ENCODE assay signal across 17 cellular contexts in genomic region chr11:12090761-12091261, GRCh38. TPM values are rescaled to one million over a fixed set of nuclear protein-coding genes. Genes with fewer than 3 reads are reported as not detected.
A peak's percentile ranks its signal among the peaks of the same experiment; 100 is the strongest.
DNase-seq lines count a peak whose midpoint lies in the region; ATAC-seq, FAIRE-seq and TF ChIP-seq lines count a peak whose summit lies in the region.
"Had no signal": no experiment of that assay in that cellular context is flagged by ENCODE, and none has a peak within 500 bp of the region (broad histone marks: within the 10 kb centered on the region; RNA-seq: fewer than 3 reads in every experiment).

No MANE protein-coding gene starts in this region.

- H4K20me1 ChIP-seq in HCT116 (ENCODE audit: insufficient read depth), result no peaks in the 10 kb centered on the region

- BruUV-seq in HCT116 (replicated peaks; lab: Mats Ljungman, UMichigan), result no TSS peak

- DNase-seq in HCT116 (ENCODE audit: low read depth, low spot score), result peak; percentile 73
- DNase-seq in activated T-helper 1 cell treated with anti-CD3 and anti-CD28 coated beads, Interleukin-12 subunit alpha, Interleukin-12 subunit beta, Interleukin-2, Interleukin-4 antibody, amounts not matched to agents 30 ng/mL and 10 ng/mL and 1 ng/mL, durations not matched to agents 14 hours and 24 hours and 36 hours (ENCODE audit: low spot score), result no peak
- no peak for DNase-seq in right lobe of liver
- no peak for DNase-seq in foreskin melanocyte
- DNase-seq in GM12891 (ENCODE audit: insufficient read length, low spot score), result no peak
- no peak for DNase-seq in progenitor cell of endocrine pancreas (ENCODE audit: low spot score, unreplicated experiment)
- DNase-seq: activated T-cell treated with anti-CD3 and anti-CD28 coated beads, Interleukin-2, amount 50 U/mL, for 4 hours; glutamatergic neuron; NCI-H82; nephron progenitor cell had no signal

- POLR2A ChIA-PET in HCT116 (lab: Charles Lee), result interaction anchor here (0.8 to 1.9 kb wide), 8 partner anchors 9 to 90 kb away, joined by 3 to 9 read pairs (median 4); no protein-coding TSS in a partner anchor

- H3K9me3 Mint-ChIP-seq in activated T-helper 1 cell treated with anti-CD3 and anti-CD28 coated beads, Interleukin-12 subunit alpha, Interleukin-12 subunit beta, Interleukin-2, Interleukin-4 antibody, amounts not matched to agents 30 ng/mL and 10 ng/mL and 1 ng/mL, durations not matched to agents 14 hours and 24 hours and 36 hours, result no peaks in the 10 kb centered on the region
- H3K9me3 Mint-ChIP-seq in progenitor cell of endocrine pancreas (ENCODE audit: low read depth), result peaks cover 3% of the 10 kb centered on the region
- H3K9me3 Mint-ChIP-seq: activated T-cell treated with anti-CD3 and anti-CD28 coated beads, Interleukin-2, amount 50 U/mL, for 4 hours; nephron progenitor cell; T-helper 1 cell treated with Interleukin-12 subunit alpha and Interleukin-12 subunit beta and Interleukin-4 antibody, amounts not matched to agents 30 μg/mL and 1 μg/mL, for 36 hours had no signal

- CTCF ChIA-PET in HCT116 (lab: Charles Lee), result interaction anchor here (1.0 kb wide), 1 partner anchor 13 kb away, joined by 3 read pairs; no protein-coding TSS in a partner anchor

- H3K36me3 ChIP-seq in ACC112 (ENCODE audit: insufficient read depth, low read length) (no peaks in the 10 kb centered on the region), HCT116 (ENCODE audit: control insufficient read depth in 1 of 2, insufficient read depth in 2 of 2, low read length in 2 of 2) (no peaks in the 10 kb centered on the region), right lobe of liver (no peaks in the 10 kb centered on the region)
- H3K36me3 ChIP-seq: suprapubic skin had no signal

- H3K27ac ChIP-seq in ACC112 (ENCODE audit: low read depth, low read length) (peak overlapping the region; percentile 99), HCT116 (ENCODE audit: low read depth, low read length) (peak overlapping the region; percentile 86), right lobe of liver (no peak overlapping the region)

- peak overlapping the region; percentile 30 for H3K27ac Mint-ChIP-seq in activated T-helper 1 cell treated with anti-CD3 and anti-CD28 coated beads, Interleukin-12 subunit alpha, Interleukin-12 subunit beta, Interleukin-2, Interleukin-4 antibody, amounts not matched to agents 30 ng/mL and 10 ng/mL and 1 ng/mL, durations not matched to agents 14 hours and 24 hours and 36 hours
- H3K27ac Mint-ChIP-seq in progenitor cell of endocrine pancreas, result no peak overlapping the region
- H3K27ac Mint-ChIP-seq: nephron progenitor cell had no signal

- no peaks in the 10 kb centered on the region for H3K9me2 ChIP-seq in HCT116 (ENCODE audit: insufficient read depth)

- H2AFZ ChIP-seq in ACC112 (ENCODE audit: low read length, unreplicated experiment) (no peak overlapping the region), HCT116 (ENCODE audit: low read depth, low read length, poor library complexity, severe bottlenecking) (no peak overlapping the region)

- TF ChIP-seq CTCF in HCT116 (IDR thresholded peaks at IDR 0.05 in 2 of 3, conservative IDR thresholded peaks at IDR 0.05 in 1 of 3; ENCODE audit: borderline replicate concordance in 1 of 3, insufficient read depth in 1 of 3, low read depth in 2 of 3, low read length in 2 of 3) (no peak), right lobe of liver (IDR thresholded peaks at IDR 0.05) (no peak), progenitor cell of endocrine pancreas (IDR thresholded peaks at IDR 0.05; ENCODE audit: unreplicated experiment) (no peak)

- H3K4me1 Mint-ChIP-seq in activated T-helper 1 cell treated with anti-CD3 and anti-CD28 coated beads, Interleukin-12 subunit alpha, Interleukin-12 subunit beta, Interleukin-2, Interleukin-4 antibody, amounts not matched to agents 30 ng/mL and 10 ng/mL and 1 ng/mL, durations not matched to agents 14 hours and 24 hours and 36 hours (ENCODE audit: low read depth), result peaks cover 77% of the 10 kb centered on the region
- peaks cover 29% of the 10 kb centered on the region for H3K4me1 Mint-ChIP-seq in progenitor cell of endocrine pancreas (ENCODE audit: low read depth)

- no peak for TF ChIP-seq RAD21 in HCT116 (IDR thresholded peaks at IDR 0.05; ENCODE audit: low read depth)

- H3K4me1 ChIP-seq in ACC112 (ENCODE audit: control insufficient read depth, insufficient read depth, low read length, unreplicated experiment) (peaks cover 51% of the 10 kb centered on the region), HCT116 (ENCODE audit: control insufficient read depth in 1 of 2, insufficient read depth in 2 of 2, low read length in 2 of 2) (peaks cover 42 to 63% of the 10 kb centered on the region in 2 experiments), right lobe of liver (peaks cover 0 to 23% (median 5%) of the 10 kb centered on the region in 4 donors)

- H3K27me3 ChIP-seq in ACC112 (ENCODE audit: insufficient read depth, low read length), result no peaks in the 10 kb centered on the region
- no peaks in the 10 kb centered on the region for H3K27me3 ChIP-seq in HCT116 (ENCODE audit: insufficient read depth, low read length)
- no peaks in the 10 kb centered on the region for H3K27me3 ChIP-seq in right lobe of liver
- H3K27me3 ChIP-seq: suprapubic skin had no signal

- no peak overlapping the region for H3K4me3 ChIP-seq in ACC112 (ENCODE audit: low read depth, low read length)
- peak overlapping the region; percentile 46 to 58 for H3K4me3 ChIP-seq in HCT116 (replicated peaks in 1 of 2; ENCODE audit: low read depth in 1 of 2, low read length in 2 of 2)
- no peak overlapping the region for H3K4me3 ChIP-seq in right lobe of liver
- H3K4me3 ChIP-seq: suprapubic skin had no signal

- H3K4me2 ChIP-seq in HCT116 (ENCODE audit: low read length), result peak overlapping the region; percentile 78

- peak overlapping the region; percentile 56 for H3K9ac ChIP-seq in HCT116 (ENCODE audit: low read length)

- no peak overlapping the region for H3K4me3 Mint-ChIP-seq in activated T-helper 1 cell treated with anti-CD3 and anti-CD28 coated beads, Interleukin-12 subunit alpha, Interleukin-12 subunit beta, Interleukin-2, Interleukin-4 antibody, amounts not matched to agents 30 ng/mL and 10 ng/mL and 1 ng/mL, durations not matched to agents 14 hours and 24 hours and 36 hours
- H3K4me3 Mint-ChIP-seq in progenitor cell of endocrine pancreas (ENCODE audit: low read depth), result no peak overlapping the region
- H3K4me3 Mint-ChIP-seq: activated T-cell treated with anti-CD3 and anti-CD28 coated beads, Interleukin-2, amount 50 U/mL, for 4 hours; nephron progenitor cell had no signal

- no peak for FAIRE-seq in GM12891 (lab: Jason Lieb, UNC)
- FAIRE-seq: colon, GM12892 had no signal

- intact Hi-C loops in HCT116 (cut with micrococcal nuclease) (loop anchor here (1.0 kb wide), 1 partner anchor 25 kb away; no protein-coding TSS in a partner anchor), right lobe of liver (cut with DNase I) (no loop called here)
- intact Hi-C loops in activated T-helper 1 cell treated with anti-CD3 and anti-CD28 coated beads, Interleukin-12 subunit alpha, Interleukin-12 subunit beta, Interleukin-2, Interleukin-4 antibody, amounts not matched to agents 30 ng/mL and 10 ng/mL and 1 ng/mL, durations not matched to agents 14 hours and 24 hours and 36 hours (cut with micrococcal nuclease), result no loop called here

- TF ChIP-seq POLR2A in HCT116 (IDR thresholded peaks at IDR 0.05; ENCODE audit: borderline replicate concordance, extremely low read depth, insufficient read depth, insufficient read length) (no peak), right lobe of liver (IDR thresholded peaks at IDR 0.05) (no peak), GM12891 (IDR thresholded peaks at IDR 0.05; ENCODE audit: low read depth, low read length) (no peak)

- RAD21 ChIA-PET in HCT116 (lab: Charles Lee; ENCODE audit: low non-redundant PET in 1 of 2, low total read pairs in 2 of 2, uncharacterized antibody in 2 of 2, unreplicated experiment in 2 of 2), result interaction anchor here in 1 of 2 experiments (0.6 kb wide), 1 partner anchor 145 kb away, joined by 3 read pairs; no protein-coding TSS in a partner anchor

- WGBS in right lobe of liver (ENCODE audit: insufficient coverage, low coverage, low lambda C conversion rate, missing lambda C conversion rate), result 50% methylated on average over 3 of the region's 4 CpGs

- peaks cover 1% of the 10 kb centered on the region for H3K27me3 Mint-ChIP-seq in activated T-helper 1 cell treated with anti-CD3 and anti-CD28 coated beads, Interleukin-12 subunit alpha, Interleukin-12 subunit beta, Interleukin-2, Interleukin-4 antibody, amounts not matched to agents 30 ng/mL and 10 ng/mL and 1 ng/mL, durations not matched to agents 14 hours and 24 hours and 36 hours (ENCODE audit: insufficient read depth)
- H3K27me3 Mint-ChIP-seq in progenitor cell of endocrine pancreas, result peaks cover 2% of the 10 kb centered on the region
- H3K27me3 Mint-ChIP-seq: CD4-positive, CD25-positive, alpha-beta regulatory T cell had no signal

- H3K9me3 ChIP-seq in HCT116 (ENCODE audit: control insufficient read depth in 1 of 2, insufficient read depth in 1 of 2, low read depth in 1 of 2, low read length in 2 of 2), result no peaks in the 10 kb centered on the region
- H3K9me3 ChIP-seq in right lobe of liver, result no peaks in the 10 kb centered on the region
- H3K9me3 ChIP-seq: suprapubic skin had no signal

- ATAC-seq in HCT116 (peak; percentile 46), right lobe of liver (peak; percentile 40 to 55 (median 50)), HG02870 (IDR thresholded peaks at IDR 0.05; ENCODE audit: unreplicated experiment) (no peak)

- H3K79me2 ChIP-seq in ACC112 (ENCODE audit: control insufficient read depth, insufficient read depth, low read length, unreplicated experiment) (no peaks in the 10 kb centered on the region), HCT116 (ENCODE audit: insufficient read depth, low read length) (no peaks in the 10 kb centered on the region)

- H3K36me3 Mint-ChIP-seq in activated T-helper 1 cell treated with anti-CD3 and anti-CD28 coated beads, Interleukin-12 subunit alpha, Interleukin-12 subunit beta, Interleukin-2, Interleukin-4 antibody, amounts not matched to agents 30 ng/mL and 10 ng/mL and 1 ng/mL, durations not matched to agents 14 hours and 24 hours and 36 hours (ENCODE audit: low read depth), result peaks cover 5% of the 10 kb centered on the region
- no peaks in the 10 kb centered on the region for H3K36me3 Mint-ChIP-seq in progenitor cell of endocrine pancreas (ENCODE audit: insufficient read depth)
- H3K36me3 Mint-ChIP-seq: CD4-positive, CD25-positive, alpha-beta regulatory T cell had no signal

TF ChIP-seq in GM12891, 5 proteins besides CTCF, POLR2A, EP300 and RAD21 (continues in another document):
- no peak for TF ChIP-seq TAF1 (IDR thresholded peaks at IDR 0.05; ENCODE audit: low read depth, low read length)
- TF ChIP-seq PAX5 (IDR thresholded peaks at IDR 0.05; ENCODE audit: insufficient read depth, low read length, severe bottlenecking), result no peak
- TF ChIP-seq POLR2AphosphoS5 (IDR thresholded peaks at IDR 0.05; ENCODE audit: low read depth, low read length), result no peak

RNA-seq across cellular contexts. Expression of gene MICAL2, which starts 19.6 kb away (rescaled TPM):
- total RNA-seq in HCT116 (2021; ENCODE audit: unreplicated experiment), result 37.4 TPM
- polyA plus RNA-seq in HCT116 (2012), result 31.3 and 42.8 TPM in 2 replicates
- total RNA-seq in activated T-helper 1 cell treated with anti-CD3 and anti-CD28 coated beads, Interleukin-12 subunit alpha, Interleukin-12 subunit beta, Interleukin-2, Interleukin-4 antibody, amounts not matched to agents 30 ng/mL and 10 ng/mL and 1 ng/mL, durations not matched to agents 14 hours and 24 hours and 36 hours, result 595 and 619 TPM in 2 replicates
- total RNA-seq in right lobe of liver, result 10 to 100 TPM; 17.0 to 50.7 (median 35.9) TPM
- polyA plus RNA-seq in GM12891 (2012; ENCODE audit: low read depth, missing spikeins), result 3.4 TPM
- total RNA-seq in progenitor cell of endocrine pancreas, result 8.3 and 10.0 TPM in 2 replicates

Comparison
In these comparisons a context has a peak if more than half of its experiments do, and no peak if none do; other contexts are left out.
1. H3K27ac ChIP-seq: peak in ACC112 (single experiment) and HCT116 (single experiment); none in right lobe of liver (0 of 3).
2. H3K4me3 ChIP-seq: peak in HCT116 (2 of 2); none in ACC112 (single experiment) and right lobe of liver (0 of 3).
3. RNA of gene MICAL2, which starts 19.6 kb away (total RNA-seq): 595 to 619 TPM in activated T-helper 1 cell treated with anti-CD3 and anti-CD28 coated beads, Interleukin-12 subunit alpha, Interleukin-12 subunit beta, Interleukin-2, Interleukin-4 antibody, amounts not matched to agents 30 ng/mL and 10 ng/mL and 1 ng/mL, durations not matched to agents 14 hours and 24 hours and 36 hours; 37.4 TPM in HCT116 (single experiment), 17.0 to 50.7 TPM in right lobe of liver and 8.3 to 10.0 TPM in progenitor cell of endocrine pancreas; every median in the first group is over 10 times any median in the second.